In the genomic region with DNA sequence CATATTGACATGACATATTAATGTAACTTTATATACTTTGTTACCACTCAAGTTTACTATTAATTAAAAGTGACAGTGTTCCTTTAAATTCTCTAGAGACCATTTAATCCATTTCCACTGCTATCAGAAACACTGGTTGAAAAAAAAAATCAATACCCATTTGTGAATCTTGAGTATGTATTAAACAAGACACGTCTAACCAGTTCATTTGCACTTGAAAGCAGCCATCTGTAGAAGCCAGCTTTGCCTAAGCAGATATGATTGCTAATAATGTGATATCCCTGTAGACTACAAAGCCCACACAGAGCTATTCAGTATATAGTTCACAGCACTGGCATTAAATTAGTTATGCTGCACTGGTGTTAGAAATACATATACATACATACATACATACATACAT, we compare ENCODE assay signal across 15 cellular contexts.
"Had no signal": no experiment of that assay in that cellular context is flagged by ENCODE, and none has a peak within 500 bp of the region (broad histone marks: within the 10 kb centered on the region; RNA-seq: fewer than 3 reads in every experiment).

No MANE protein-coding gene starts in this region.

- ATAC-seq: activated CD8-positive, alpha-beta memory T cell treated with anti-CD3 and anti-CD28 coated beads, Interleukin-2, amount 10 ng/mL, durations not matched to agents 7 days and 5 days; activated naive CD4-positive, alpha-beta T cell treated with anti-CD3 and anti-CD28 coated beads, Interleukin-2, amount 50 U/mL, for 72 hours; gastrocnemius medialis; left lung; mucosa of descending colon; naive thymus-derived CD8-positive, alpha-beta T cell had no signal

- DNase-seq: activated CD4-positive, alpha-beta T cell treated with anti-CD3 and anti-CD28 coated beads for 1 hour; activated CD4-positive, alpha-beta T cell treated with anti-CD3 and anti-CD28 coated beads, Interleukin-2, amount 50 U/mL, for 48 hours; activated CD8-positive, alpha-beta memory T cell treated with anti-CD3 and anti-CD28 coated beads, Interleukin-2, amount 10 ng/mL, durations not matched to agents 7 days and 5 days; activated effector memory CD4-positive, alpha-beta T cell treated with anti-CD3 and anti-CD28 coated beads, Interleukin-2, amount 50 U/mL, for 16 hours; activated T-cell treated with anti-CD3 and anti-CD28 coated beads, Interleukin-2, amount 50 U/mL, for 24 hours; amniotic stem cell; brain microvascular endothelial cell; effector memory CD4-positive, alpha-beta T cell; gastrocnemius medialis; islet precursor cell; left lung; mucosa of descending colon; naive thymus-derived CD8-positive, alpha-beta T cell; retina had no signal
